In the genomic region with DNA sequence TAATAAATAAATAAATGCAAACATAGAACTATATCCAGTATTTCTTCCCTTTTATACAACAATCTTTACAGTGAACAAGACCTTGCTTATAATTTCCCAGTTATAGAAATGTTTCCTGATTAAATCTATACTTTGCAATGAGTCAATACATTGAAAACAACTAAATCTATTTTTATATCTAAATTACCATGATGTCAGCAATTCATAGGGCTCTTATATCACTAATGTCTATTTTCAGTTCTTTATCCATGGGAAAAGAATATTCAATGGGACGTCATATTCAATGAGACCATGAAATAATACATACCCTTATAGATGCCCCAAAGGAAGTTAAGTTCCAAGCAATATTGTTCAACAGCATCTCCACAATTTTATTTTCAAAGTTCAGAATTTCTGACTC, we compare ENCODE assay signal across 31 cellular contexts.
"Had no signal": no experiment of that assay in that cellular context is flagged by ENCODE, and none has a peak within 500 bp of the region (broad histone marks: within the 10 kb centered on the region; RNA-seq: fewer than 3 reads in every experiment).

No MANE protein-coding gene starts in this region.

- H3K4me1 ChIP-seq: ascending aorta had no signal

- H3K27me3 ChIP-seq: ascending aorta, cardiac muscle cell had no signal

- H3K4me3 ChIP-seq: ascending aorta, cardiac muscle cell had no signal

- H3K9me3 ChIP-seq: ascending aorta had no signal

- ATAC-seq: activated CD8-positive, alpha-beta T cell treated with anti-CD3 and anti-CD28 coated beads for 36 hours; activated naive CD8-positive, alpha-beta T cell treated with anti-CD3 and anti-CD28 coated beads, Interleukin-2, amount 50 U/mL, for 24 hours; activated T-cell treated with anti-CD3 and anti-CD28 coated beads, Interleukin-2, amount 50 U/mL, for 4 hours; activated T-cell treated with anti-CD3 and anti-CD28 coated beads, Interleukin-2, amount 50 U/mL, for 72 hours; activated T-helper 17 cell treated with anti-CD3 and anti-CD28 coated beads, Interleukin-2, amount 50 U/mL, for 72 hours had no signal

- H3K36me3 ChIP-seq: ascending aorta, cardiac muscle cell had no signal

- DNase-seq: activated B cell treated with CpG ODN at 0.5 μM for 24 hours; activated CD4-positive, alpha-beta memory T cell treated with anti-CD3 and anti-CD28 coated beads for 36 hours; activated CD4-positive, alpha-beta T cell treated with anti-CD3 and anti-CD28 coated beads for 4 hours; activated CD4-positive, alpha-beta T cell treated with anti-CD3 and anti-CD28 coated beads, Interleukin-2, amount 10 ng/mL, durations not matched to agents 24 days and 14 days; activated CD4-positive, alpha-beta T cell treated with anti-CD3 and anti-CD28 coated beads, Interleukin-2, amount 50 U/mL, for 1 hour; activated CD4-positive, alpha-beta T cell treated with anti-CD3 and anti-CD28 coated beads, Interleukin-2, amount 50 U/mL, for 4 hours; activated CD4-positive, CD25-positive, alpha-beta regulatory T cell treated with anti-CD3 and anti-CD28 coated beads, Interleukin-2, amount 50 U/mL, for 72 hours; activated CD8-positive, alpha-beta memory T cell treated with anti-CD3 and anti-CD28 coated beads, Interleukin-2, amount 50 U/mL, for 4 hours; activated CD8-positive, alpha-beta T cell treated with anti-CD3 and anti-CD28 coated beads for 36 hours; activated effector memory CD4-positive, alpha-beta T cell treated with anti-CD3 and anti-CD28 coated beads, Interleukin-2, amount 50 U/mL, for 16 hours; activated gamma-delta T cell treated with Interleukin-2 at 50 U/mL for 16 hours; activated naive CD4-positive, alpha-beta T cell; activated naive CD4-positive, alpha-beta T cell treated with anti-CD3 and anti-CD28 coated beads, Interleukin-2, amount 10 ng/mL, durations not matched to agents 7 days and 5 days; activated naive CD8-positive, alpha-beta T cell treated with anti-CD3 and anti-CD28 coated beads, Interleukin-2, amount 10 ng/mL, durations not matched to agents 7 days and 5 days; activated naive CD8-positive, alpha-beta T cell treated with anti-CD3 and anti-CD28 coated beads, Interleukin-2, amount 50 U/mL, for 24 hours; activated T-cell treated with anti-CD3 and anti-CD28 coated beads for 4 hours; activated T-cell treated with anti-CD3 and anti-CD28 coated beads, Interleukin-2, amount 50 U/mL, for 1 hour; activated T-cell treated with anti-CD3 and anti-CD28 coated beads, Interleukin-2, amount 50 U/mL, for 4 hours; activated T-cell treated with anti-CD3 and anti-CD28 coated beads, Interleukin-2, amount 50 U/mL, for 72 hours; amygdala; anterior cingulate cortex; caudate nucleus; cerebellar nuclear complex; T-helper 1 cell; T-helper 2 cell; T-helper 9 cell had no signal

- FAIRE-seq: bronchial epithelial cell had no signal

- H3K27ac ChIP-seq: ascending aorta, cardiac muscle cell, VCaP had no signal
